8 cellular contexts compared by ENCODE assay signal in genomic region chr2:96257734-96258133, GRCh38. TPM values are rescaled to one million over a fixed set of nuclear protein-coding genes. Genes with fewer than 3 reads are reported as not detected.
DNase-seq lines count a peak whose midpoint lies in the region; ATAC-seq, FAIRE-seq and TF ChIP-seq lines count a peak whose summit lies in the region.
"Not testable (repeated sequence)": the region's sequence is repeated elsewhere in the genome, so short reads cannot be mapped to it uniquely, and the experiment has no call there.

No MANE protein-coding gene starts in this region.

- BruUV-seq in HepG2 (replicated peaks; lab: Mats Ljungman, UMichigan): not testable (repeated sequence)

- H3K27me3 Mint-ChIP-seq in T-helper 1 cell treated with Interleukin-12 subunit alpha and Interleukin-12 subunit beta and Interleukin-4 antibody, amounts not matched to agents 30 μg/mL and 1 μg/mL, for 36 hours (ENCODE audit: low read depth); osteocyte (ENCODE audit: unreplicated experiment): not testable (repeated sequence)

- CTCF ChIA-PET in HepG2 (lab: Yijun Ruan, JAX; ENCODE audit: low intra/inter-chr PET ratio, low total read pairs): not testable (repeated sequence)

- not testable (repeated sequence) for H2AFZ ChIP-seq in Loucy (ENCODE audit: low read length); HepG2 (ENCODE audit: low read length)

- not testable (repeated sequence) for ATAC-seq in activated naive CD4-positive, alpha-beta T cell treated with anti-CD3 and anti-CD28 coated beads, Interleukin-2, amount 50 U/mL, for 72 hours; HepG2

- peaks cover 12% of the 10 kb centered on the region for H4K20me1 ChIP-seq in Loucy (ENCODE audit: insufficient read depth, low read length, poor library complexity, severe bottlenecking)
- H4K20me1 ChIP-seq in HepG2 (ENCODE audit: insufficient read depth, low read length): not testable (repeated sequence)

- not testable (repeated sequence) for TF ChIP-seq RAD21 in HepG2 (CRISPR knock-in tag; IDR thresholded peaks at IDR 0.05)

- TF ChIP-seq CTCF in Loucy (conservative IDR thresholded peaks at IDR 0.05; ENCODE audit: low read length); dorsolateral prefrontal cortex (IDR thresholded peaks at IDR 0.05 in 54 of 56, conservative IDR thresholded peaks at IDR 0.05 in 2 of 56; ENCODE audit: low read depth in 1 of 56, partially characterized antibody in 56 of 56); HepG2 (CRISPR knock-in tag; IDR thresholded peaks at IDR 0.05); osteocyte (IDR thresholded peaks at IDR 0.05); suprapubic skin (IDR thresholded peaks at IDR 0.05): not testable (repeated sequence)

- not testable (repeated sequence) for H3K9me3 Mint-ChIP-seq in T-helper 1 cell treated with Interleukin-12 subunit alpha and Interleukin-12 subunit beta and Interleukin-4 antibody, amounts not matched to agents 30 μg/mL and 1 μg/mL, for 36 hours; activated naive CD4-positive, alpha-beta T cell treated with anti-CD3 and anti-CD28 coated beads, Interleukin-2, amount 50 U/mL, for 72 hours; osteocyte (ENCODE audit: unreplicated experiment)

- peak overlapping the region; percentile 14 for H3K9ac ChIP-seq in Loucy (ENCODE audit: low read depth, low read length, poor library complexity, severe bottlenecking)
- H3K9ac ChIP-seq in HepG2 (ENCODE audit: insufficient read depth, low read depth, low read length): not testable (repeated sequence)

- DNase-seq in AML-193 (lab: John Stamatoyannopoulos, UW): peak; percentile 56 to 57
- not testable (repeated sequence) for DNase-seq in activated naive CD4-positive, alpha-beta T cell treated with anti-CD3 and anti-CD28 coated beads, Interleukin-2, amount 50 U/mL, for 72 hours (ENCODE audit: low spot score in 2 of 2); dorsolateral prefrontal cortex; HepG2 (ENCODE audit: low spot score); osteocyte (ENCODE audit: extremely low spot score, unreplicated experiment); suprapubic skin (ENCODE audit: low spot score in 2 of 2)

- 98% methylated on average over 3 of the region's 3 CpGs for WGBS in HepG2 (ENCODE audit: low lambda C conversion rate)
- 92% methylated on average over 3 of the region's 3 CpGs for WGBS in suprapubic skin

- H3K36me3 ChIP-seq in Loucy (ENCODE audit: insufficient read depth, low read length) (peaks cover 41% of the 10 kb centered on the region; the same call in 1 of the 2 replicates), HepG2 (replicated peaks in 1 of 2; ENCODE audit: control insufficient read depth in 1 of 2, insufficient read depth in 2 of 2, low read length in 2 of 2) (peaks cover 22 to 49% of the 10 kb centered on the region in 2 experiments), suprapubic skin (peaks cover 32% of the 10 kb centered on the region)

- H3K4me1 Mint-ChIP-seq in T-helper 1 cell treated with Interleukin-12 subunit alpha and Interleukin-12 subunit beta and Interleukin-4 antibody, amounts not matched to agents 30 μg/mL and 1 μg/mL, for 36 hours (ENCODE audit: low read depth): peaks cover 40% of the 10 kb centered on the region
- peaks cover 46% of the 10 kb centered on the region for H3K4me1 Mint-ChIP-seq in osteocyte (ENCODE audit: unreplicated experiment)

- in situ Hi-C loops in HepG2 (cut with HindIII; ENCODE audit: extremely low pct_ligation_motif_present, low pct_unique_long_range_greater_than_20kb): not testable (repeated sequence)

- H3K4me1 ChIP-seq in Loucy (ENCODE audit: insufficient read depth, low read length, poor library complexity, severe bottlenecking) (peaks cover 40% of the 10 kb centered on the region), HepG2 (ENCODE audit: insufficient read depth, low read length) (peaks cover 61% of the 10 kb centered on the region), suprapubic skin (peaks cover 61% of the 10 kb centered on the region)

- H3K4me2 ChIP-seq in Loucy (ENCODE audit: low read depth, low read length, poor library complexity, severe bottlenecking); HepG2 (ENCODE audit: low read depth, low read length): not testable (repeated sequence)

- not testable (repeated sequence) for FAIRE-seq in HepG2 (lab: Jason Lieb, UNC)

- H3K36me3 Mint-ChIP-seq in T-helper 1 cell treated with Interleukin-12 subunit alpha and Interleukin-12 subunit beta and Interleukin-4 antibody, amounts not matched to agents 30 μg/mL and 1 μg/mL, for 36 hours (ENCODE audit: low read depth): peaks cover 36% of the 10 kb centered on the region
- not testable (repeated sequence) for H3K36me3 Mint-ChIP-seq in activated naive CD4-positive, alpha-beta T cell treated with anti-CD3 and anti-CD28 coated beads, Interleukin-2, amount 50 U/mL, for 72 hours
- H3K36me3 Mint-ChIP-seq in osteocyte (ENCODE audit: unreplicated experiment): peaks cover 15% of the 10 kb centered on the region

- not testable (repeated sequence) for H3F3A ChIP-seq in Loucy (ENCODE audit: low read depth)

- intact Hi-C loops in dorsolateral prefrontal cortex (cut with DNase I); HepG2 (cut with micrococcal nuclease; ENCODE audit: unreplicated experiment): not testable (repeated sequence)

- H3K9me2 ChIP-seq in Loucy (replicated peaks; ENCODE audit: low read depth, low read length): not testable (repeated sequence)

- H3K79me2 ChIP-seq in Loucy (ENCODE audit: insufficient read depth, low read length) (peaks cover 53% of the 10 kb centered on the region), HepG2 (ENCODE audit: insufficient read depth, low read length) (peaks cover 40% of the 10 kb centered on the region)

- not testable (repeated sequence) for H3K4me3 Mint-ChIP-seq in T-helper 1 cell treated with Interleukin-12 subunit alpha and Interleukin-12 subunit beta and Interleukin-4 antibody, amounts not matched to agents 30 μg/mL and 1 μg/mL, for 36 hours; osteocyte (ENCODE audit: unreplicated experiment)

- H3K9me3 ChIP-seq in Loucy (ENCODE audit: insufficient read depth, low read depth, low read length); HepG2 (ENCODE audit: low read length); suprapubic skin: not testable (repeated sequence)

- not testable (repeated sequence) for H3K4me3 ChIP-seq in Loucy (ENCODE audit: low read length, poor library complexity, severe bottlenecking); dorsolateral prefrontal cortex; HepG2 (replicated peaks in 1 of 3; ENCODE audit: insufficient read depth in 1 of 3, low read depth in 2 of 3, low read length in 3 of 3); suprapubic skin

- not testable (repeated sequence) for H3K27me3 ChIP-seq in Loucy (ENCODE audit: insufficient read depth, low read length, poor library complexity, severe bottlenecking); dorsolateral prefrontal cortex; HepG2 (ENCODE audit: control insufficient read depth in 1 of 2, insufficient read depth in 2 of 2, low read length in 2 of 2); suprapubic skin

- H3K27ac ChIP-seq in dorsolateral prefrontal cortex (peak overlapping the region in 47 of 59 donors; percentile 12 to 86 (median 67)), HepG2 (ENCODE audit: extremely low read length, insufficient read depth, low read length) (peak overlapping the region; percentile 92), suprapubic skin (peak overlapping the region; percentile 43)

- peak overlapping the region; percentile 20 for H3K27ac Mint-ChIP-seq in T-helper 1 cell treated with Interleukin-12 subunit alpha and Interleukin-12 subunit beta and Interleukin-4 antibody, amounts not matched to agents 30 μg/mL and 1 μg/mL, for 36 hours
- peak overlapping the region; percentile 39 to 55 for H3K27ac Mint-ChIP-seq in activated naive CD4-positive, alpha-beta T cell treated with anti-CD3 and anti-CD28 coated beads, Interleukin-2, amount 50 U/mL, for 72 hours
- H3K27ac Mint-ChIP-seq in osteocyte (ENCODE audit: unreplicated experiment): peak overlapping the region; percentile 79

- not testable (repeated sequence) for TF ChIP-seq EP300 in HepG2 (IDR thresholded peaks at IDR 0.05; ENCODE audit: low read depth in 2 of 2, low read length in 2 of 2); HepG2 (CRISPR knock-in tag; IDR thresholded peaks at IDR 0.05; ENCODE audit: borderline replicate concordance); suprapubic skin (IDR thresholded peaks at IDR 0.05)

- not testable (repeated sequence) for TF ChIP-seq POLR2A in HepG2 (IDR thresholded peaks at IDR 0.05; ENCODE audit: insufficient read depth in 1 of 2, low read depth in 2 of 2, low read length in 2 of 2); suprapubic skin (IDR thresholded peaks at IDR 0.05)

- POLR2A ChIA-PET in HepG2 (lab: Yijun Ruan, JAX): interaction anchor here (1.2 kb wide), 1 partner anchor 9 kb away, joined by 6 read pairs; the partner anchor contains the start of genes CIAO1 and TMEM127

RNA-seq across cellular contexts. Expression of gene TMEM127, which starts 8.1 kb away (rescaled TPM):
- 10 to 100 TPM; 16.5 to 17.6 TPM for total RNA-seq in activated naive CD4-positive, alpha-beta T cell treated with anti-CD3 and anti-CD28 coated beads, Interleukin-2, amount 50 U/mL, for 72 hours
- total RNA-seq in dorsolateral prefrontal cortex (10 to 100 TPM; 33.5 to 77.9 (median 59.2) TPM), HepG2 (2016; rRNA removed; fragmentation: Illumina TruSeq; extraction: Trizol) (15.7 and 21.5 TPM in 2 replicates), osteocyte (56.3 and 61.8 TPM in 2 replicates), suprapubic skin (10 to 100 TPM; 39.3 to 66.5 (median 53.9) TPM)
- 1.6 and 1.7 TPM in 2 replicates for total RNA-seq in HepG2 (2016; cell fraction: cytosol; rRNA removed; fragmentation: Illumina TruSeq; extraction: Trizol; ENCODE audit: low read depth)
- 13.2 and 21.0 TPM in 2 replicates for total RNA-seq in HepG2 (2016; cell fraction: insoluble cytoplasmic fraction; rRNA removed; fragmentation: Illumina TruSeq; extraction: Trizol)
- 7.2 and 9.0 TPM in 2 replicates for total RNA-seq in HepG2 (2016; cell fraction: membrane; rRNA removed; fragmentation: Illumina TruSeq; extraction: Trizol)
- total RNA-seq in HepG2 (2016; cell fraction: nucleus; rRNA removed; fragmentation: Illumina TruSeq; extraction: Trizol): 18.7 and 20.0 TPM in 2 replicates
- 33.9 and 45.2 TPM in 2 replicates for polyA plus RNA-seq in HepG2 (2011; rRNA removed)
- polyA plus RNA-seq in HepG2 (2011; cell fraction: cytosol; rRNA removed): 24.6 and 25.3 TPM in 2 replicates
- 23.8 and 26.6 TPM in 2 replicates for polyA plus RNA-seq in HepG2 (2011; cell fraction: nucleus; rRNA removed)
- 18.5 and 22.4 TPM in 2 replicates for polyA plus RNA-seq in HepG2 (2012)
- polyA plus RNA-seq in HepG2 (2016; cell fraction: cytosol; fragmentation: Illumina TruSeq; extraction: Trizol; ENCODE audit: low read depth): 1.5 and 1.9 TPM in 2 replicates
- polyA plus RNA-seq in HepG2 (2016; cell fraction: insoluble cytoplasmic fraction; fragmentation: Illumina TruSeq; extraction: Trizol; ENCODE audit: low read depth): 13.9 and 16.7 TPM in 2 replicates
- 5.0 and 5.8 TPM in 2 replicates for polyA plus RNA-seq in HepG2 (2016; cell fraction: membrane; fragmentation: Illumina TruSeq; extraction: Trizol; ENCODE audit: low read depth)
- polyA plus RNA-seq in HepG2 (2016; cell fraction: nucleus; fragmentation: Illumina TruSeq; extraction: Trizol; ENCODE audit: insufficient read depth, low read depth): 26.4 and 31.8 TPM in 2 replicates
- polyA minus RNA-seq in HepG2 (2011; rRNA and poly(A)+ RNA removed; ENCODE audit: low replicate concordance): 75.3 and 118 TPM in 2 replicates
- 16.4 and 21.8 TPM in 2 replicates for polyA minus RNA-seq in HepG2 (2011; cell fraction: cytosol; rRNA and poly(A)+ RNA removed)
- 26.3 and 29.3 TPM in 2 replicates for polyA minus RNA-seq in HepG2 (2011; cell fraction: nucleus; rRNA and poly(A)+ RNA removed)

RNA-seq across cellular contexts. Expression of gene CIAO1, which starts 8.3 kb away (rescaled TPM):
- 10 to 100 TPM; 71.5 to 82.9 TPM for total RNA-seq in activated naive CD4-positive, alpha-beta T cell treated with anti-CD3 and anti-CD28 coated beads, Interleukin-2, amount 50 U/mL, for 72 hours
- total RNA-seq in dorsolateral prefrontal cortex (100 to 1,000 TPM in 47 of 120 experiments, 10 to 100 TPM in 73; 71.3 to 116 (median 96.1) TPM), HepG2 (2016; rRNA removed; fragmentation: Illumina TruSeq; extraction: Trizol) (99.3 and 118 TPM in 2 replicates), osteocyte (54.6 and 56.3 TPM in 2 replicates), suprapubic skin (100 to 1,000 TPM; 107 to 143 (median 110) TPM)
- total RNA-seq in HepG2 (2016; cell fraction: cytosol; rRNA removed; fragmentation: Illumina TruSeq; extraction: Trizol; ENCODE audit: low read depth): 14.9 and 15.6 TPM in 2 replicates
- 102 and 121 TPM in 2 replicates for total RNA-seq in HepG2 (2016; cell fraction: insoluble cytoplasmic fraction; rRNA removed; fragmentation: Illumina TruSeq; extraction: Trizol)
- 38.1 and 39.7 TPM in 2 replicates for total RNA-seq in HepG2 (2016; cell fraction: membrane; rRNA removed; fragmentation: Illumina TruSeq; extraction: Trizol)
- 61.9 and 65.1 TPM in 2 replicates for total RNA-seq in HepG2 (2016; cell fraction: nucleus; rRNA removed; fragmentation: Illumina TruSeq; extraction: Trizol)
- polyA plus RNA-seq in HepG2 (2011; rRNA removed): 109 and 120 TPM in 2 replicates
- polyA plus RNA-seq in HepG2 (2011; cell fraction: cytosol; rRNA removed): 120 and 159 TPM in 2 replicates
- polyA plus RNA-seq in HepG2 (2011; cell fraction: nucleus; rRNA removed): 110 and 111 TPM in 2 replicates
- 69.5 and 70.0 TPM in 2 replicates for polyA plus RNA-seq in HepG2 (2012)
- 16.2 and 16.4 TPM in 2 replicates for polyA plus RNA-seq in HepG2 (2016; cell fraction: cytosol; fragmentation: Illumina TruSeq; extraction: Trizol; ENCODE audit: low read depth)
- 117 and 126 TPM in 2 replicates for polyA plus RNA-seq in HepG2 (2016; cell fraction: insoluble cytoplasmic fraction; fragmentation: Illumina TruSeq; extraction: Trizol; ENCODE audit: low read depth)
- 29.3 and 29.6 TPM in 2 replicates for polyA plus RNA-seq in HepG2 (2016; cell fraction: membrane; fragmentation: Illumina TruSeq; extraction: Trizol; ENCODE audit: low read depth)
- polyA plus RNA-seq in HepG2 (2016; cell fraction: nucleus; fragmentation: Illumina TruSeq; extraction: Trizol; ENCODE audit: insufficient read depth, low read depth): 148 and 152 TPM in 2 replicates
- polyA minus RNA-seq in HepG2 (2011; rRNA and poly(A)+ RNA removed; ENCODE audit: low replicate concordance): 225 and 243 TPM in 2 replicates
- 65.5 and 66.8 TPM in 2 replicates for polyA minus RNA-seq in HepG2 (2011; cell fraction: cytosol; rRNA and poly(A)+ RNA removed)
- 49.4 and 55.6 TPM in 2 replicates for polyA minus RNA-seq in HepG2 (2011; cell fraction: nucleus; rRNA and poly(A)+ RNA removed)

RNA-seq across cellular contexts. Expression of gene SNRNP200, which starts 47.6 kb away (rescaled TPM):
- 100 to 1,000 TPM; 187 to 193 TPM for total RNA-seq in activated naive CD4-positive, alpha-beta T cell treated with anti-CD3 and anti-CD28 coated beads, Interleukin-2, amount 50 U/mL, for 72 hours
- total RNA-seq in dorsolateral prefrontal cortex: 100 to 1,000 TPM in 18 of 120 experiments, 10 to 100 TPM in 102; 76.1 to 117 (median 91.0) TPM
- 99.0 and 163 TPM in 2 replicates for total RNA-seq in HepG2 (2016; rRNA removed; fragmentation: Illumina TruSeq; extraction: Trizol)
- 47.2 and 52.9 TPM in 2 replicates for total RNA-seq in HepG2 (2016; cell fraction: cytosol; rRNA removed; fragmentation: Illumina TruSeq; extraction: Trizol; ENCODE audit: low read depth)
- total RNA-seq in HepG2 (2016; cell fraction: insoluble cytoplasmic fraction; rRNA removed; fragmentation: Illumina TruSeq; extraction: Trizol): 96.1 and 157 TPM in 2 replicates
- total RNA-seq in HepG2 (2016; cell fraction: membrane; rRNA removed; fragmentation: Illumina TruSeq; extraction: Trizol): 38.5 and 38.9 TPM in 2 replicates
- 100 and 111 TPM in 2 replicates for total RNA-seq in HepG2 (2016; cell fraction: nucleus; rRNA removed; fragmentation: Illumina TruSeq; extraction: Trizol)
- 228 and 232 TPM in 2 replicates for polyA plus RNA-seq in HepG2 (2011; rRNA removed)
- 208 and 241 TPM in 2 replicates for polyA plus RNA-seq in HepG2 (2011; cell fraction: cytosol; rRNA removed)
- 356 and 374 TPM in 2 replicates for polyA plus RNA-seq in HepG2 (2011; cell fraction: nucleus; rRNA removed)
- 140 and 148 TPM in 2 replicates for polyA plus RNA-seq in HepG2 (2012)
- 7.3 and 8.8 TPM in 2 replicates for polyA plus RNA-seq in HepG2 (2016; cell fraction: cytosol; fragmentation: Illumina TruSeq; extraction: Trizol; ENCODE audit: low read depth)
- polyA plus RNA-seq in HepG2 (2016; cell fraction: insoluble cytoplasmic fraction; fragmentation: Illumina TruSeq; extraction: Trizol; ENCODE audit: low read depth): 181 and 193 TPM in 2 replicates
- polyA plus RNA-seq in HepG2 (2016; cell fraction: membrane; fragmentation: Illumina TruSeq; extraction: Trizol; ENCODE audit: low read depth): 14.0 and 16.1 TPM in 2 replicates
- polyA plus RNA-seq in HepG2 (2016; cell fraction: nucleus; fragmentation: Illumina TruSeq; extraction: Trizol; ENCODE audit: insufficient read depth, low read depth): 219 and 234 TPM in 2 replicates
- polyA minus RNA-seq in HepG2 (2011; rRNA and poly(A)+ RNA removed; ENCODE audit: low replicate concordance): 554 and 704 TPM in 2 replicates
- polyA minus RNA-seq in HepG2 (2011; cell fraction: cytosol; rRNA and poly(A)+ RNA removed): 179 and 186 TPM in 2 replicates
- 151 and 182 TPM in 2 replicates for polyA minus RNA-seq in HepG2 (2011; cell fraction: nucleus; rRNA and poly(A)+ RNA removed)
- total RNA-seq in osteocyte: 114 and 122 TPM in 2 replicates
- total RNA-seq in suprapubic skin: 100 to 1,000 TPM in 3 of 4 donors, 10 to 100 TPM in 1; 75.8 to 150 (median 110) TPM

RNA-seq across cellular contexts. Expression of gene STARD7, which starts 49.1 kb away (rescaled TPM):
- 100 to 1,000 TPM in 1 of 2 donors, 10 to 100 TPM in 1; 82.9 to 159 TPM for total RNA-seq in activated naive CD4-positive, alpha-beta T cell treated with anti-CD3 and anti-CD28 coated beads, Interleukin-2, amount 50 U/mL, for 72 hours
- 100 to 1,000 TPM; 105 to 205 (median 135) TPM for total RNA-seq in dorsolateral prefrontal cortex
- 300 and 332 TPM in 2 replicates for total RNA-seq in HepG2 (2016; rRNA removed; fragmentation: Illumina TruSeq; extraction: Trizol)
- 45.1 and 56.7 TPM in 2 replicates for total RNA-seq in HepG2 (2016; cell fraction: cytosol; rRNA removed; fragmentation: Illumina TruSeq; extraction: Trizol; ENCODE audit: low read depth)
- total RNA-seq in HepG2 (2016; cell fraction: insoluble cytoplasmic fraction; rRNA removed; fragmentation: Illumina TruSeq; extraction: Trizol): 302 and 329 TPM in 2 replicates
- 220 and 258 TPM in 2 replicates for total RNA-seq in HepG2 (2016; cell fraction: membrane; rRNA removed; fragmentation: Illumina TruSeq; extraction: Trizol)
- 168 and 191 TPM in 2 replicates for total RNA-seq in HepG2 (2016; cell fraction: nucleus; rRNA removed; fragmentation: Illumina TruSeq; extraction: Trizol)
- 67.2 and 88.2 TPM in 2 replicates for polyA plus RNA-seq in HepG2 (2011; rRNA removed)
- polyA plus RNA-seq in HepG2 (2011; cell fraction: cytosol; rRNA removed): 44.2 and 66.6 TPM in 2 replicates
- 90.2 and 107 TPM in 2 replicates for polyA plus RNA-seq in HepG2 (2011; cell fraction: nucleus; rRNA removed)
- 93.8 and 117 TPM in 2 replicates for polyA plus RNA-seq in HepG2 (2012)
- polyA plus RNA-seq in HepG2 (2016; cell fraction: cytosol; fragmentation: Illumina TruSeq; extraction: Trizol; ENCODE audit: low read depth): 26.0 and 34.9 TPM in 2 replicates
- 237 and 245 TPM in 2 replicates for polyA plus RNA-seq in HepG2 (2016; cell fraction: insoluble cytoplasmic fraction; fragmentation: Illumina TruSeq; extraction: Trizol; ENCODE audit: low read depth)
- 111 and 128 TPM in 2 replicates for polyA plus RNA-seq in HepG2 (2016; cell fraction: membrane; fragmentation: Illumina TruSeq; extraction: Trizol; ENCODE audit: low read depth)
- 205 and 220 TPM in 2 replicates for polyA plus RNA-seq in HepG2 (2016; cell fraction: nucleus; fragmentation: Illumina TruSeq; extraction: Trizol; ENCODE audit: insufficient read depth, low read depth)
- polyA minus RNA-seq in HepG2 (2011; rRNA and poly(A)+ RNA removed; ENCODE audit: low replicate concordance): 78.3 and 92.3 TPM in 2 replicates
- polyA minus RNA-seq in HepG2 (2011; cell fraction: cytosol; rRNA and poly(A)+ RNA removed): 89.8 and 100 TPM in 2 replicates
- polyA minus RNA-seq in HepG2 (2011; cell fraction: nucleus; rRNA and poly(A)+ RNA removed): 137 and 187 TPM in 2 replicates
- total RNA-seq in osteocyte: 80.2 and 94.1 TPM in 2 replicates
- 10 to 100 TPM; 69.4 to 92.4 (median 76.8) TPM for total RNA-seq in suprapubic skin

Comparison
In these comparisons a context has a peak if more than half of its experiments do, and no peak if none do; other contexts are left out.
1. H3K27ac Mint-ChIP-seq: peak in every context shown above with its lines; median percentile 79 in osteocyte; 47 in activated naive CD4-positive, alpha-beta T cell treated with anti-CD3 and anti-CD28 coated beads, Interleukin-2, amount 50 U/mL, for 72 hours; 20 in T-helper 1 cell treated with Interleukin-12 subunit alpha and Interleukin-12 subunit beta and Interleukin-4 antibody, amounts not matched to agents 30 μg/mL and 1 μg/mL, for 36 hours.